Comparison of ENCODE assay signal across 21 cellular contexts in genomic region chr1:40887012-40887378, GRCh38. TPM values are rescaled to one million over a fixed set of nuclear protein-coding genes. Genes with fewer than 3 reads are reported as not detected.
DNase-seq lines count a peak whose midpoint lies in the region; ATAC-seq, FAIRE-seq and TF ChIP-seq lines count a peak whose summit lies in the region.
"Had no signal": no experiment of that assay in that cellular context is flagged by ENCODE, and none has a peak within 500 bp of the region (broad histone marks: within the 10 kb centered on the region; RNA-seq: fewer than 3 reads in every experiment).

No MANE protein-coding gene starts in this region.

- no peaks in the 10 kb centered on the region for H3K36me3 ChIP-seq in IMR-90 (ENCODE audit: control insufficient read depth, insufficient read depth, low read length)
- no peaks in the 10 kb centered on the region for H3K36me3 ChIP-seq in K562 (ENCODE audit: control insufficient read depth, insufficient read depth, low read length)
- H3K36me3 ChIP-seq in esophagus (ENCODE audit: control insufficient read depth in 2 of 2, insufficient read depth in 2 of 2, low read length in 1 of 2), result no peaks in the 10 kb centered on the region
- H3K36me3 ChIP-seq in smooth muscle cell (ENCODE audit: low read depth), result no peaks in the 10 kb centered on the region
- H3K36me3 ChIP-seq: SJCRH30 had no signal

- H3K9me3 ChIP-seq in IMR-90 (ENCODE audit: control insufficient read depth, insufficient read depth, low read length) (no peaks in the 10 kb centered on the region), K562 (replicated peaks; ENCODE audit: control insufficient read depth, insufficient read depth, low read depth, low read length) (no peaks in the 10 kb centered on the region), esophagus (ENCODE audit: control insufficient read depth in 2 of 2, insufficient read depth in 1 of 2, low read depth in 1 of 2, low read length in 1 of 2) (no peaks in the 10 kb centered on the region), smooth muscle cell (replicated peaks; ENCODE audit: low read depth) (no peaks in the 10 kb centered on the region)
- H3K9me3 ChIP-seq: SJCRH30 had no signal

- no peak overlapping the region for H2BK20ac ChIP-seq in IMR-90 (ENCODE audit: low read depth, low read length)

- intact Hi-C loops in IMR-90 (cut with micrococcal nuclease), result no loop called here
- intact Hi-C loops in K562 (cut with micrococcal nuclease), result no loop called here
- intact Hi-C loops in sciatic nerve (cut with DNase I), result no loop called here

- H2AFZ ChIP-seq in IMR-90 (replicated peaks; ENCODE audit: low read length, poor library complexity) (peak overlapping the region; percentile 16), K562 (ENCODE audit: low read depth, low read length) (peak overlapping the region; percentile 24; the same call in 1 of the 2 replicates), smooth muscle cell (ENCODE audit: low read depth) (no peak overlapping the region)

- no peak overlapping the region for H2BK15ac ChIP-seq in IMR-90 (ENCODE audit: low read depth, low read length)

- no peak overlapping the region for H3K23ac ChIP-seq in IMR-90 (ENCODE audit: low read depth, low read length)

- H3K4me1 ChIP-seq in IMR-90 (ENCODE audit: control insufficient read depth, insufficient read depth, low read length) (no peaks in the 10 kb centered on the region), K562 (replicated peaks in 1 of 2; ENCODE audit: control insufficient read depth in 2 of 2, insufficient read depth in 2 of 2, low read length in 2 of 2) (peaks cover 0 to 6% of the 10 kb centered on the region in 2 experiments; a peak in 2 of 5 replicates), esophagus (ENCODE audit: control insufficient read depth in 2 of 2, insufficient read depth in 2 of 2, low read length in 1 of 2) (peaks cover 2 to 12% of the 10 kb centered on the region in 2 donors), smooth muscle cell (ENCODE audit: low read depth) (no peaks in the 10 kb centered on the region)
- H3K4me1 ChIP-seq: SJCRH30 had no signal

- ATAC-seq in IMR-90 (ENCODE audit: low read depth) (no peak), K562 (peak; percentile 22), GM21423 (IDR thresholded peaks at IDR 0.05; ENCODE audit: unreplicated experiment) (no peak), sciatic nerve (no peak)

- dilution Hi-C loops in IMR-90 (cut with HindIII; ENCODE audit: low sequenced_read_pairs, unreplicated experiment), result no loop called here

- no peaks in the 10 kb centered on the region for H3K79me1 ChIP-seq in IMR-90 (ENCODE audit: low read depth in 1 of 2, low read length in 2 of 2)

- TF ChIP-seq POLR2A in IMR-90 (IDR thresholded peaks at IDR 0.05; ENCODE audit: low read depth, low read length) (no peak), K562 (conservative IDR thresholded peaks at IDR 0.05) (no peak)

- no peak for FAIRE-seq in K562 (lab: Jason Lieb, UNC)
- FAIRE-seq: D721Med, HTR-8/SVneo had no signal

- H3K4me3 ChIP-seq in IMR-90 (ENCODE audit: insufficient read depth, low read depth, low read length) (no peak overlapping the region), K562 (no peak overlapping the region), esophagus (ENCODE audit: low read depth in 1 of 2, low read length in 2 of 2) (no peak overlapping the region), smooth muscle cell (no peak overlapping the region)
- H3K4me3 ChIP-seq: SJCRH30 had no signal

- no peaks in the 10 kb centered on the region for H3F3A ChIP-seq in smooth muscle cell (ENCODE audit: low read depth)

- H4K20me1 ChIP-seq in IMR-90 (ENCODE audit: insufficient read depth, low read length), result no peaks in the 10 kb centered on the region
- H4K20me1 ChIP-seq in K562 (replicated peaks; ENCODE audit: control insufficient read depth, insufficient read depth, low read length), result no peaks in the 10 kb centered on the region
- H4K20me1 ChIP-seq in smooth muscle cell (ENCODE audit: low read depth), result no peaks in the 10 kb centered on the region

- H3K79me2 ChIP-seq in K562 (ENCODE audit: control insufficient read depth, insufficient read depth, low read length) (no peaks in the 10 kb centered on the region), smooth muscle cell (ENCODE audit: low read depth) (no peaks in the 10 kb centered on the region)

- no peak overlapping the region for H3K9ac ChIP-seq in IMR-90 (ENCODE audit: low read depth, low read length)
- no peak overlapping the region; a peak in 1 of 4 replicates for H3K9ac ChIP-seq in K562 (ENCODE audit: insufficient read depth in 1 of 2, low read depth in 2 of 2, low read length in 2 of 2)
- H3K9ac ChIP-seq in smooth muscle cell (ENCODE audit: low read depth), result no peak overlapping the region

- H3K56ac ChIP-seq in IMR-90 (ENCODE audit: extremely low read depth, insufficient read depth, low read length), result no peak overlapping the region

- H3K27me3 ChIP-seq in IMR-90 (ENCODE audit: control insufficient read depth, insufficient read depth, low read length), result peaks cover 13% of the 10 kb centered on the region; the same call in 1 of the 2 replicates
- peaks cover 0 to 10% of the 10 kb centered on the region in 2 experiments; a peak in 3 of 5 replicates for H3K27me3 ChIP-seq in K562 (ENCODE audit: control insufficient read depth in 2 of 2, insufficient read depth in 2 of 2, low read length in 2 of 2)
- no peaks in the 10 kb centered on the region for H3K27me3 ChIP-seq in esophagus (ENCODE audit: control insufficient read depth in 1 of 2, insufficient read depth in 2 of 2, low read length in 2 of 2)
- peaks cover 31% of the 10 kb centered on the region for H3K27me3 ChIP-seq in smooth muscle cell (ENCODE audit: low read depth)
- H3K27me3 ChIP-seq: SJCRH30 had no signal

- H3K4me2 ChIP-seq in IMR-90 (ENCODE audit: low read depth, low read length), result no peak overlapping the region
- no peak overlapping the region for H3K4me2 ChIP-seq in K562 (ENCODE audit: insufficient read depth, low read length)
- no peak overlapping the region for H3K4me2 ChIP-seq in smooth muscle cell

- H4K91ac ChIP-seq in IMR-90 (ENCODE audit: insufficient read depth, low read depth, low read length), result no peak overlapping the region

- H3K14ac ChIP-seq in IMR-90 (replicated peaks; ENCODE audit: low read depth, low read length), result peak overlapping the region; percentile 8; the same call in 1 of the 2 replicates

- H4K5ac ChIP-seq in IMR-90 (ENCODE audit: low read depth, low read length), result no peak overlapping the region

- no CpG with 5 or more reads among the region's 1 CpG for WGBS in IMR-90 (ENCODE audit: extremely low coverage in 2 of 2, insufficient read length in 1 of 2), 2 experiments
- 10% methylated on average over 1 of the region's 1 CpG for WGBS in K562 (ENCODE audit: insufficient coverage, low coverage, missing lambda C conversion rate)
- WGBS in esophagus, 2 donors, result 63 to 80% methylated on average over 1 of the region's 1 CpG
- 81% methylated on average over 1 of the region's 1 CpG for WGBS in smooth muscle cell (ENCODE audit: low lambda C conversion rate)

- CTCF ChIA-PET in IMR-90 (lab: Yijun Ruan, JAX) (interaction anchor here (1.3 kb wide), 1 partner anchor 14 kb away, joined by 3 read pairs; no protein-coding TSS in a partner anchor), K562 (lab: Yijun Ruan, JAX; ENCODE audit: low intra/inter-chr PET ratio) (no interaction called here)

- BruUV-seq in IMR-90 (replicated peaks; lab: Mats Ljungman, UMichigan), result no TSS peak
- no TSS peak for BruUV-seq in K562 (replicated peaks; lab: Mats Ljungman, UMichigan)

- TF ChIP-seq RAD21 in IMR-90 (IDR thresholded peaks at IDR 0.05; ENCODE audit: low read length) (no peak), K562 (CRISPR knock-in tag; conservative IDR thresholded peaks at IDR 0.05 in 1 of 2, IDR thresholded peaks at IDR 0.05 in 1 of 2) (no peak)

- no peak overlapping the region for H2AK5ac ChIP-seq in IMR-90 (ENCODE audit: low read depth, low read length)

- no peak overlapping the region for H3K4ac ChIP-seq in IMR-90 (ENCODE audit: low read depth, low read length)

- H2BK120ac ChIP-seq in IMR-90 (ENCODE audit: low read depth, low read length), result no peak overlapping the region

- in situ Hi-C loops in IMR-90 (cut with MboI; ENCODE audit: low sequenced_read_pairs) (no loop called here), K562 (cut with MboI) (no loop called here)

- DNase-seq in IMR-90 (no peak), K562 (ENCODE audit: extremely low read depth in 1 of 4, low spot score in 3 of 4) (no peak), smooth muscle cell (lab: John Stamatoyannopoulos, UW; ENCODE audit: unreplicated experiment) (no peak), kidney tubule cell (ENCODE audit: low spot score) (no peak), sciatic nerve (ENCODE audit: low spot score) (no peak)
- DNase-seq: ACHN, C1 segment of cervical spinal cord, DMS79, H7, NCI-H1417 treated with DMSO at 0.1 percent for 48 hours, NCI-H1930, NCI-H226, NCI-H524, NCI-H82, RPMI8226, SJCRH30 had no signal

- H3K27ac ChIP-seq in IMR-90 (ENCODE audit: insufficient read depth, low read length) (no peak overlapping the region), K562 (ENCODE audit: extremely low read depth, low read depth, low read length) (no peak overlapping the region), esophagus (ENCODE audit: low read depth in 2 of 2, low read length in 1 of 2) (peak overlapping the region; percentile 67 to 76), smooth muscle cell (ENCODE audit: low read depth) (peak overlapping the region; percentile 56)
- H3K27ac ChIP-seq: HL-60, SJCRH30 had no signal

- TF ChIP-seq EP300 in K562 (IDR thresholded peaks at IDR 0.05; ENCODE audit: low read length), result no peak

- no peak overlapping the region for H4K8ac ChIP-seq in IMR-90 (ENCODE audit: low read depth in 2 of 2, low read length in 2 of 2)

- H3K18ac ChIP-seq in IMR-90 (ENCODE audit: low read depth, low read length), result no peak overlapping the region

- POLR2A ChIA-PET in IMR-90 (lab: Charles Lee; ENCODE audit: unreplicated experiment), result no interaction called here
- POLR2A ChIA-PET in K562 (lab: Yijun Ruan, JAX), result interaction anchor here (0.6 to 2.0 kb wide), 4 partner anchors 9 to 1040 kb away, joined by 3 to 10 read pairs (median 6); no protein-coding TSS in a partner anchor

- TF ChIP-seq CTCF in IMR-90 (conservative IDR thresholded peaks at IDR 0.05; ENCODE audit: low read depth, low read length) (no peak), K562 (IDR thresholded peaks at IDR 0.05 in 2 of 3, conservative IDR thresholded peaks at IDR 0.05 in 1 of 3; ENCODE audit: insufficient read depth in 2 of 3, low read depth in 1 of 3, low read length in 3 of 3) (no peak), smooth muscle cell (IDR thresholded peaks at IDR 0.05; ENCODE audit: borderline replicate concordance, insufficient read depth, poor library complexity, severe bottlenecking) (no peak)

- H3K9me1 ChIP-seq in IMR-90 (ENCODE audit: insufficient read depth, low read length) (no peaks in the 10 kb centered on the region), K562 (ENCODE audit: control insufficient read depth, insufficient read depth, low read length) (no peaks in the 10 kb centered on the region)

- H2AK9ac ChIP-seq in IMR-90 (replicated peaks; ENCODE audit: low read depth, low read length, poor library complexity), result no peak overlapping the region

- H2BK5ac ChIP-seq in IMR-90 (ENCODE audit: low read depth, low read length, poor library complexity, severe bottlenecking), result no peak overlapping the region

RNA-seq across cellular contexts. Expression of gene CITED4, which starts 24.8 kb away (rescaled TPM):
- total RNA-seq in IMR-90 (2012; rRNA removed) (under 0.01 and 0.28 TPM in 2 replicates), K562 (2014; rRNA removed) (0.36 and 0.69 TPM in 2 replicates), K562 (2014; rRNA removed; fragmentation: Illumina TruSeq; extraction: Trizol) (0.11 TPM in 1 of 2 replicates, not detected in the other), K562 (2015; rRNA removed; fragmentation: Illumina TruSeq; extraction: Trizol) (0.11 TPM in 1 of 2 replicates, not detected in the other), K562 (2021) (0.89 and 1.2 TPM in 2 replicates), smooth muscle cell (3.1 and 10.7 TPM in 2 replicates), sciatic nerve (5.6 TPM)
- polyA plus RNA-seq in IMR-90 (2012; rRNA removed) (1.6 and 2.2 TPM in 2 replicates), K562 (2011; rRNA removed) (0.07 and 0.17 TPM in 2 replicates), K562 (2014; fragmentation: Illumina TruSeq; extraction: Trizol) (0.12 TPM in 1 of 2 replicates, not detected in the other), K562 (2014; fragmentation: Nextera tagmentation; extraction: Ambion mirVana) (not detected), K562 (2014; rRNA removed) (0.23 and 0.48 TPM in 2 replicates), esophagus (10 to 100 TPM; 11.7 to 21.8 TPM), smooth muscle cell (5.5 and 25.1 TPM in 2 replicates)
- 1.7 and 7.4 TPM in 2 replicates for polyA plus RNA-seq in IMR-90 (2012; cell fraction: cytosol; rRNA removed)
- 1.2 and 3.1 TPM in 2 replicates for polyA plus RNA-seq in IMR-90 (2012; cell fraction: nucleus; rRNA removed; ENCODE audit: low replicate concordance)
- total RNA-seq in K562 (2011; cell fraction: chromatin; rRNA removed; ENCODE audit: low replicate concordance), result 0.37 TPM in 1 of 2 replicates, not detected in the other
- 0.92 and 1.0 TPM in 2 replicates for total RNA-seq in K562 (2011; cell fraction: nucleolus; rRNA removed)
- total RNA-seq in K562 (2011; cell fraction: nucleoplasm; rRNA removed), result 0.51 TPM in 1 of 2 replicates, not detected in the other
- polyA plus RNA-seq in K562 (2011; cell fraction: cytosol; rRNA removed), result 0.04 and 1.2 TPM in 2 replicates
- 0.08 and 0.85 TPM in 2 replicates for polyA plus RNA-seq in K562 (2011; cell fraction: nucleus; rRNA removed)
- polyA plus RNA-seq in K562 (2012), result 0.51 and 1.2 TPM in 2 replicates
- polyA minus RNA-seq in K562 (2011; rRNA and poly(A)+ RNA removed), result not detected in 2 replicates
- not detected in 2 replicates for polyA minus RNA-seq in K562 (2011; cell fraction: cytosol; rRNA and poly(A)+ RNA removed)
- polyA minus RNA-seq in K562 (2011; cell fraction: nucleus; rRNA and poly(A)+ RNA removed), result 0.44 and 0.54 TPM in 2 replicates
- total RNA-seq: SJCRH30 had no signal

Comparison
In these comparisons a context has a peak if more than half of its experiments do, and no peak if none do; other contexts are left out.
1. H3K27ac ChIP-seq: peak in esophagus (2 of 2) and smooth muscle cell (single experiment); none in IMR-90 (single experiment) and K562 (single experiment).